ENCODE assay signal across 18 cellular contexts in the genomic region with DNA sequence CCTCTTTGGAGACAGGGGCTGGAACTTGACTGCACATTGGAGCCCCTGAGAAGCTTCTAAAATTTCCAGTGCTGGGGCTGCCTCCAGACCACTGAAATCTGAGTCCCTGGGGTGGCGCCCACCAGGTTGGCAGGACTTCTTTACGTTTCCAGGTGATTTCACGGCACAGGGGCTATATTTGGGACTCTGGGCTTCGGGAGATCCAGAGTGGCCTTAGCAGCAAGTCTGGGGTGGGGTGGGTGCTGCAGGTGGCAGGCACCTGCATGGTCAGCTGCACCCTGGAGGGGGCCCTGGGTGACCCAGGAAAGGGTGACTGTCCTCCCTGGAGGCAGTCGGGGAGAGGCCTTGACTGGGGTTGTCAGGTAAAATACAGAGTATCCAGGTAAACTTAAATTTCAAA.
DNase-seq lines count a peak whose midpoint lies in the region; ATAC-seq and TF ChIP-seq lines count a peak whose summit lies in the region.
"Had no signal": no experiment of that assay in that cellular context is flagged by ENCODE, and none has a peak within 500 bp of the region (broad histone marks: within the 10 kb centered on the region; RNA-seq: fewer than 3 reads in every experiment).

No MANE protein-coding gene starts in this region.

- H2AFZ ChIP-seq in mesenchymal stem cell (ENCODE audit: low read depth, low read length) = no peak overlapping the region

- 0 out of 22 replicates have a peak overlapping the region, but pooled peaks of 1 of the 11 experiments have one; percentile 14 for H3K9ac ChIP-seq in BLaER1 treated with 17β-estradiol and CSF1 and Interleukin-3, amounts not matched to agents 10 nM and 100 nM
- H3K9ac ChIP-seq in mesenchymal stem cell (ENCODE audit: low read length) = no peak overlapping the region

- H2BK12ac ChIP-seq in mesenchymal stem cell (ENCODE audit: low read length in 2 of 2) = no peak overlapping the region

- H3K4me2 ChIP-seq in BLaER1 treated with 17β-estradiol and CSF1 and Interleukin-3, amounts not matched to agents 10 nM and 100 nM = peak overlapping the region in 6 of 11 experiments; percentile 69 to 82 (median 76); a peak in 11 of 22 replicates
- H3K4me2 ChIP-seq in mesenchymal stem cell (ENCODE audit: low read length, poor library complexity, severe bottlenecking) = no peak overlapping the region

- peaks cover 0 to 75% (median 56%) of the 10 kb centered on the region in 10 experiments; a peak in 17 of 20 replicates for H3K4me1 ChIP-seq in BLaER1 treated with 17β-estradiol and CSF1 and Interleukin-3, amounts not matched to agents 10 nM and 100 nM
- no peaks in the 10 kb centered on the region for H3K4me1 ChIP-seq in RWPE2 (ENCODE audit: insufficient read depth, poor library complexity, severe bottlenecking)
- H3K4me1 ChIP-seq in spleen = no peaks in the 10 kb centered on the region
- H3K4me1 ChIP-seq in mesenchymal stem cell (ENCODE audit: control insufficient read depth, insufficient read depth, low read depth, low read length) = no peaks in the 10 kb centered on the region
- H3K4me1 ChIP-seq: Caco-2 had no signal

- no peak overlapping the region for H2AK5ac ChIP-seq in mesenchymal stem cell (ENCODE audit: low read length, severe bottlenecking)

- no peak overlapping the region for H3K27ac Mint-ChIP-seq in activated T-helper 2 cell treated with anti-CD3 and anti-CD28 coated beads, Interferon-gamma antibody, Interleukin-2, Interleukin-4, amounts not matched to agents 10 μg/mL and 5 μg/mL and 100 μg/mL, durations not matched to agents 14 hours and 24 hours and 36 hours
- H3K27ac Mint-ChIP-seq: B cell; CD4-positive, alpha-beta T cell; CD8-positive, alpha-beta T cell had no signal

- H4K8ac ChIP-seq in mesenchymal stem cell (ENCODE audit: low read length) = no peak overlapping the region

- intact Hi-C loops in posterior vena cava (cut with DNase I) = no loop called here
- intact Hi-C loops in spleen (cut with DNase I; ENCODE audit: low total_unique reads) = no loop called here
- intact Hi-C loops in activated T-helper 2 cell treated with anti-CD3 and anti-CD28 coated beads, Interferon-gamma antibody, Interleukin-2, Interleukin-4, amounts not matched to agents 10 μg/mL and 5 μg/mL and 100 μg/mL, durations not matched to agents 14 hours and 24 hours and 36 hours (cut with micrococcal nuclease) = no loop called here

- no peak overlapping the region for H2BK15ac ChIP-seq in mesenchymal stem cell (ENCODE audit: low read depth, poor library complexity, severe bottlenecking)

- no peak overlapping the region for H3K23ac ChIP-seq in mesenchymal stem cell (ENCODE audit: low read length in 2 of 2)

- no peak overlapping the region for H3K4me3 ChIP-seq in BLaER1 treated with 17β-estradiol and CSF1 and Interleukin-3, amounts not matched to agents 10 nM and 100 nM
- H3K4me3 ChIP-seq in RWPE2 (ENCODE audit: severe bottlenecking) (no peak overlapping the region), spleen (no peak overlapping the region), mesenchymal stem cell (ENCODE audit: insufficient read depth in 1 of 2, low read depth in 1 of 2, low read length in 2 of 2) (no peak overlapping the region), foreskin fibroblast (ENCODE audit: low read depth in 1 of 2, low read length in 2 of 2) (no peak overlapping the region)

- H3K4ac ChIP-seq in mesenchymal stem cell (ENCODE audit: low read depth in 1 of 2, low read length in 2 of 2) = no peak overlapping the region

- no peak overlapping the region for H2BK5ac ChIP-seq in mesenchymal stem cell (ENCODE audit: low read depth, low read length, poor library complexity, severe bottlenecking)

- H3K27me3 ChIP-seq in BLaER1 treated with 17β-estradiol and CSF1 and Interleukin-3, amounts not matched to agents 10 nM and 100 nM = peaks cover 20 to 39% (median 29%) of the 10 kb centered on the region in 11 experiments
- H3K27me3 ChIP-seq in RWPE2 (ENCODE audit: insufficient read depth, poor library complexity, severe bottlenecking) (peaks cover 80% of the 10 kb centered on the region), spleen (replicated peaks in 1 of 7) (peaks cover 0 to 12% (median 0%) of the 10 kb centered on the region in 7 donors), mesenchymal stem cell (ENCODE audit: control insufficient read depth in 1 of 2, insufficient read depth in 1 of 2, low read length in 2 of 2) (peaks cover 0 to 13% of the 10 kb centered on the region in 2 experiments)

- H3K4me1 Mint-ChIP-seq in activated T-helper 2 cell treated with anti-CD3 and anti-CD28 coated beads, Interferon-gamma antibody, Interleukin-2, Interleukin-4, amounts not matched to agents 10 μg/mL and 5 μg/mL and 100 μg/mL, durations not matched to agents 14 hours and 24 hours and 36 hours (ENCODE audit: low read depth) = no peaks in the 10 kb centered on the region
- H3K4me1 Mint-ChIP-seq: B cell had no signal

- TF ChIP-seq CTCF in RWPE2 (IDR thresholded peaks at IDR 0.05; ENCODE audit: poor library complexity, severe bottlenecking) (no peak), spleen (IDR thresholded peaks at IDR 0.05 in 8 of 11, conservative IDR thresholded peaks at IDR 0.05 in 3 of 11) (no peak), foreskin fibroblast (IDR thresholded peaks at IDR 0.05; ENCODE audit: low read depth, low read length) (no peak)

- no peak overlapping the region for H3K18ac ChIP-seq in mesenchymal stem cell (ENCODE audit: low read depth in 1 of 2, low read length in 2 of 2)

- H3K14ac ChIP-seq in mesenchymal stem cell (ENCODE audit: low read length in 2 of 2) = no peak overlapping the region

- no peak overlapping the region for H3K27ac ChIP-seq in BLaER1 treated with 17β-estradiol and CSF1 and Interleukin-3, amounts not matched to agents 10 nM and 100 nM
- no peak overlapping the region for H3K27ac ChIP-seq in RWPE2 (ENCODE audit: poor library complexity, severe bottlenecking)
- H3K27ac ChIP-seq in spleen = no peak overlapping the region
- no peak overlapping the region for H3K27ac ChIP-seq in mesenchymal stem cell (ENCODE audit: low read length, poor library complexity, severe bottlenecking)
- H3K27ac ChIP-seq: C4-2B had no signal

- H2BK120ac ChIP-seq in mesenchymal stem cell (ENCODE audit: low read depth, low read length) = no peak overlapping the region

- no peaks in the 10 kb centered on the region for H3K79me1 ChIP-seq in mesenchymal stem cell (replicated peaks; ENCODE audit: low read length, poor library complexity, severe bottlenecking)

- H3K27me3 Mint-ChIP-seq in activated T-helper 2 cell treated with anti-CD3 and anti-CD28 coated beads, Interferon-gamma antibody, Interleukin-2, Interleukin-4, amounts not matched to agents 10 μg/mL and 5 μg/mL and 100 μg/mL, durations not matched to agents 14 hours and 24 hours and 36 hours (ENCODE audit: low read depth) = peaks cover 3% of the 10 kb centered on the region

- H4K91ac ChIP-seq in mesenchymal stem cell (ENCODE audit: low read length) = no peak overlapping the region

- H4K20me1 ChIP-seq in BLaER1 treated with 17β-estradiol and CSF1 and Interleukin-3, amounts not matched to agents 10 nM and 100 nM = no peaks in the 10 kb centered on the region

- 78 to 91% (median 85%) methylated on average over 5 of the region's 5 CpGs for WGBS in spleen, 5 donors
- WGBS in mesenchymal stem cell = 72% methylated on average over 4 of the region's 5 CpGs

- no peak overlapping the region for H3K4me3 Mint-ChIP-seq in activated T-helper 2 cell treated with anti-CD3 and anti-CD28 coated beads, Interferon-gamma antibody, Interleukin-2, Interleukin-4, amounts not matched to agents 10 μg/mL and 5 μg/mL and 100 μg/mL, durations not matched to agents 14 hours and 24 hours and 36 hours (ENCODE audit: low read depth)
- H3K4me3 Mint-ChIP-seq: B cell; CD4-positive, alpha-beta T cell; CD8-positive, alpha-beta T cell had no signal

- no peaks in the 10 kb centered on the region for H3K36me3 Mint-ChIP-seq in activated T-helper 2 cell treated with anti-CD3 and anti-CD28 coated beads, Interferon-gamma antibody, Interleukin-2, Interleukin-4, amounts not matched to agents 10 μg/mL and 5 μg/mL and 100 μg/mL, durations not matched to agents 14 hours and 24 hours and 36 hours (ENCODE audit: low read depth)
- H3K36me3 Mint-ChIP-seq: CD8-positive, alpha-beta T cell had no signal

- H3K9me3 ChIP-seq in BLaER1 treated with 17β-estradiol and CSF1 and Interleukin-3, amounts not matched to agents 10 nM and 100 nM (replicated peaks in 1 of 11) = peaks cover 0 to 8% (median 5%) of the 10 kb centered on the region in 11 experiments; a peak in 7 of 22 replicates
- H3K9me3 ChIP-seq in RWPE2 (ENCODE audit: severe bottlenecking) (no peaks in the 10 kb centered on the region), spleen (no peaks in the 10 kb centered on the region), mesenchymal stem cell (ENCODE audit: control insufficient read depth, low read length) (no peaks in the 10 kb centered on the region)

- ATAC-seq in RWPE2 (ENCODE audit: low read depth) = no peak
- ATAC-seq: CD8-positive, alpha-beta T cell had no signal

- no peaks in the 10 kb centered on the region for H3K9me3 Mint-ChIP-seq in activated T-helper 2 cell treated with anti-CD3 and anti-CD28 coated beads, Interferon-gamma antibody, Interleukin-2, Interleukin-4, amounts not matched to agents 10 μg/mL and 5 μg/mL and 100 μg/mL, durations not matched to agents 14 hours and 24 hours and 36 hours
- H3K9me3 Mint-ChIP-seq: CD4-positive, alpha-beta T cell; CD8-positive, alpha-beta T cell had no signal

- no peaks in the 10 kb centered on the region; a peak in 1 of 22 replicates for H3K36me3 ChIP-seq in BLaER1 treated with 17β-estradiol and CSF1 and Interleukin-3, amounts not matched to agents 10 nM and 100 nM
- H3K36me3 ChIP-seq in RWPE2 (ENCODE audit: low read depth) (no peaks in the 10 kb centered on the region), spleen (no peaks in the 10 kb centered on the region), mesenchymal stem cell (ENCODE audit: control insufficient read depth in 1 of 2, insufficient read depth in 2 of 2, low read depth in 1 of 2, low read length in 2 of 2) (no peaks in the 10 kb centered on the region)

- no peak for TF ChIP-seq POLR2A in spleen (IDR thresholded peaks at IDR 0.05)

- DNase-seq in RWPE2 (ENCODE audit: low spot score) (peak; percentile 66), posterior vena cava (ENCODE audit: low spot score) (peak; percentile 51), spleen (peak; percentile 40), mesenchymal stem cell (no peak), foreskin fibroblast (no peak), NCI-H526 (lab: John Stamatoyannopoulos, UW) (no peak)
- DNase-seq in activated T-helper 2 cell treated with anti-CD3 and anti-CD28 coated beads, Interferon-gamma antibody, Interleukin-2, Interleukin-4, amounts not matched to agents 10 μg/mL and 5 μg/mL and 100 μg/mL, durations not matched to agents 14 hours and 24 hours and 36 hours (ENCODE audit: low spot score) = no peak
- DNase-seq: 8988T; ACHN; Calu3; CD4-positive, alpha-beta T cell; CD8-positive, alpha-beta T cell; DMS79 treated with DMSO at 0.1 percent for 48 hours; GF-D8 had no signal

Comparison
In these comparisons a context has a peak if more than half of its experiments do, and no peak if none do; other contexts are left out.
1. DNase-seq: peak in RWPE2 (single experiment), posterior vena cava (single experiment) and spleen (single experiment); none in mesenchymal stem cell (single experiment), foreskin fibroblast (0 of 2), NCI-H526 (0 of 2) and activated T-helper 2 cell treated with anti-CD3 and anti-CD28 coated beads, Interferon-gamma antibody, Interleukin-2, Interleukin-4, amounts not matched to agents 10 μg/mL and 5 μg/mL and 100 μg/mL, durations not matched to agents 14 hours and 24 hours and 36 hours (single experiment).